In the genomic region with DNA sequence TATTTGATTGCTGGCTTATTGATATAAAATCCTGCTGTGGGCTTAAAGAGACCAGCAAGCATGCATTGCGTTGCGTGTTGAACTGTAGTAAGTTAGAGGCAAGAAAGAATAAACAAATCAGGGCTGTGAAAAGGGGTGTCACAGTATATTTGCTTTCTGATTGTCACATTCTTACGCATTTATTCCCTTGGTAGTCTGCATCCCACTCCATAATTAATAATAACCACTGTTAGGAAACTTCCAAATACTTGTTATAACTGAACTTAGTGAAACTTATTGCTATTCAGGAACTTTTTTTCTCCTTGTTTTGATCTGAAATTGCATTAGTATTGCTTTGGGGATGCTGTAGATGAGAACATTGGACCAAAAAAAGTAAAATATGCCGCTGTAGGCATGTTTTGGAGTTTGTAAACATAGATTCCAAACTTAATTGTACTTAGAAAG, we compare ENCODE assay signal across 8 cellular contexts. TPM values are rescaled to one million over a fixed set of nuclear protein-coding genes. Genes with fewer than 3 reads are reported as not detected.
DNase-seq lines count a peak whose midpoint lies in the region; ATAC-seq and TF ChIP-seq lines count a peak whose summit lies in the region.

No MANE protein-coding gene starts in this region.

- no peak for TF ChIP-seq CTCF in heart left ventricle (IDR thresholded peaks at IDR 0.05)
- no peak for TF ChIP-seq CTCF in fibroblast of lung (conservative IDR thresholded peaks at IDR 0.05 in 1 of 2, IDR thresholded peaks at IDR 0.05 in 1 of 2; ENCODE audit: low read depth in 1 of 2, low read length in 2 of 2)
- no peak for TF ChIP-seq CTCF in neural cell (IDR thresholded peaks at IDR 0.05; ENCODE audit: poor library complexity, severe bottlenecking)

- TF ChIP-seq RAD21 in neural cell (conservative IDR thresholded peaks at IDR 0.05): no peak

- ATAC-seq in heart left ventricle (no peak), Right ventricle myocardium inferior (no peak), aorta (ENCODE audit: low FRiP score) (no peak), HG03039 (IDR thresholded peaks at IDR 0.05; ENCODE audit: unreplicated experiment) (no peak), HG02798 (IDR thresholded peaks at IDR 0.05; ENCODE audit: poor library complexity, unreplicated experiment) (no peak)

- H2AFZ ChIP-seq in fibroblast of lung (ENCODE audit: low read length): no peak overlapping the region
- peak overlapping the region; percentile 82 for H2AFZ ChIP-seq in neural cell (ENCODE audit: low read depth, low read length)

- 56 to 61% (median 57%) methylated on average over 4 of the region's 4 CpGs for WGBS in heart left ventricle, 4 donors
- 39% methylated on average over 4 of the region's 4 CpGs for WGBS in aorta, 2 donors

- intact Hi-C loops in heart left ventricle (cut with DNase I) (loop anchor here in 5 of 10 donors (1.0 to 10.0 kb wide), 5 partner anchors 23 to 288 kb away; partner anchors contain the start of gene SGCE (in 1 of the 5)), Right ventricle myocardium inferior (cut with DNase I) (loop anchor here (5.0 to 10.0 kb wide), 2 partner anchors 138 to 286 kb away; no protein-coding TSS in a partner anchor), aorta (cut with DNase I) (loop anchor here in 1 of 2 donors (5.0 kb wide), 1 partner anchor 63 kb away; no protein-coding TSS in a partner anchor)

- H4K20me1 ChIP-seq in fibroblast of lung (ENCODE audit: control insufficient read depth, extremely low read depth, insufficient read depth, low read length) (no peaks in the 10 kb centered on the region), neural cell (ENCODE audit: insufficient read depth) (no peaks in the 10 kb centered on the region)

- TF ChIP-seq POLR2A in heart left ventricle (IDR thresholded peaks at IDR 0.05): no peak

- H3K27ac ChIP-seq in heart left ventricle (peak overlapping the region in 9 of 12 donors; percentile 67 to 84 (median 75)), fibroblast of lung (ENCODE audit: insufficient read depth, low read length) (no peak overlapping the region), neural cell (ENCODE audit: low read length) (peak overlapping the region; percentile 96), aorta (ENCODE audit: low read depth in 1 of 2, low read length in 2 of 2) (no peak overlapping the region)

- H3K27me3 ChIP-seq in heart left ventricle (peaks cover 0 to 18% (median 0%) of the 10 kb centered on the region in 9 donors), fibroblast of lung (ENCODE audit: control insufficient read depth, insufficient read depth, low read length) (peaks cover 4% of the 10 kb centered on the region), neural cell (ENCODE audit: insufficient read depth, low read depth, low read length) (no peaks in the 10 kb centered on the region), aorta (ENCODE audit: control insufficient read depth in 1 of 2, insufficient read depth in 2 of 2, low read length in 1 of 2) (no peaks in the 10 kb centered on the region)

- H3K79me2 ChIP-seq in fibroblast of lung (ENCODE audit: control insufficient read depth, insufficient read depth, low read length): no peaks in the 10 kb centered on the region
- peaks cover 56% of the 10 kb centered on the region for H3K79me2 ChIP-seq in neural cell (replicated peaks; ENCODE audit: insufficient read depth, low read length)

- no peaks in the 10 kb centered on the region for H3K9me3 ChIP-seq in heart left ventricle
- no peaks in the 10 kb centered on the region for H3K9me3 ChIP-seq in fibroblast of lung (ENCODE audit: control insufficient read depth, insufficient read depth, low read depth, low read length)
- H3K9me3 ChIP-seq in neural cell (ENCODE audit: low read length): no peaks in the 10 kb centered on the region
- H3K9me3 ChIP-seq in aorta (ENCODE audit: control insufficient read depth, low read length): no peaks in the 10 kb centered on the region

- H3K36me3 ChIP-seq in heart left ventricle (no peaks in the 10 kb centered on the region), fibroblast of lung (ENCODE audit: control insufficient read depth, insufficient read depth, low read length) (no peaks in the 10 kb centered on the region), neural cell (ENCODE audit: insufficient read depth, low read length) (no peaks in the 10 kb centered on the region), aorta (ENCODE audit: control insufficient read depth in 1 of 2, insufficient read depth in 2 of 2, low read length in 1 of 2) (no peaks in the 10 kb centered on the region)

- no peak for DNase-seq in heart left ventricle
- DNase-seq in Right ventricle myocardium inferior (ENCODE audit: missing footprints): no peak
- no peak for DNase-seq in fibroblast of lung (ENCODE audit: low read depth in 2 of 2)
- DNase-seq in aorta: no peak
- DNase-seq in NOMO-1 (lab: John Stamatoyannopoulos, UW; ENCODE audit: unreplicated experiment in 2 of 2): no peak

- H3K4me1 ChIP-seq in heart left ventricle (peaks cover 0 to 20% (median 4%) of the 10 kb centered on the region in 12 donors), fibroblast of lung (ENCODE audit: control insufficient read depth, extremely low read depth, insufficient read depth, low read length) (no peaks in the 10 kb centered on the region), aorta (ENCODE audit: control insufficient read depth in 1 of 2, insufficient read depth in 2 of 2, low read length in 2 of 2) (peaks cover 0 to 6% of the 10 kb centered on the region in 2 donors)

- H3K9ac ChIP-seq in fibroblast of lung (ENCODE audit: insufficient read depth, low read length) (no peak overlapping the region), neural cell (ENCODE audit: low read length) (peak overlapping the region; percentile 92)

- H3K9me2 ChIP-seq in neural cell (ENCODE audit: insufficient read depth, low read length): no peaks in the 10 kb centered on the region

- H3K4me2 ChIP-seq in fibroblast of lung (ENCODE audit: extremely low read depth, insufficient read depth, low read length) (peak overlapping the region; percentile 69), neural cell (ENCODE audit: low read length) (peak overlapping the region; percentile 98)

- TF ChIP-seq EP300 in neural cell (conservative IDR thresholded peaks at IDR 0.05; ENCODE audit: poor library complexity, severe bottlenecking): no peak

- peaks cover 4% of the 10 kb centered on the region for H3F3A ChIP-seq in neural cell (ENCODE audit: insufficient read depth, low read length, poor library complexity, severe bottlenecking)

- peak overlapping the region; percentile 35 to 83 (median 60) for H3K4me3 ChIP-seq in heart left ventricle
- H3K4me3 ChIP-seq in fibroblast of lung (replicated peaks in 1 of 4; ENCODE audit: control extremely low read depth in 1 of 4, insufficient read depth in 1 of 4, low read depth in 3 of 4, low read length in 4 of 4): peak overlapping the region; percentile 41 to 64 (median 58)
- H3K4me3 ChIP-seq in neural cell (ENCODE audit: low read length): peak overlapping the region; percentile 78
- H3K4me3 ChIP-seq in aorta (ENCODE audit: low read length in 2 of 2): peak overlapping the region; percentile 84 to 90

TF ChIP-seq in neural cell, 6 proteins besides CTCF, POLR2A, EP300 and RAD21:
- TF ChIP-seq MXI1 (conservative IDR thresholded peaks at IDR 0.05; ENCODE audit: poor library complexity, severe bottlenecking) (peak; percentile 2), EZH2 (IDR thresholded peaks at IDR 0.05; ENCODE audit: borderline replicate concordance, insufficient read depth, low read length, poor library complexity, severe bottlenecking) (no peak), POLR2AphosphoS5 (IDR thresholded peaks at IDR 0.05) (no peak), SMC3 (conservative IDR thresholded peaks at IDR 0.05; ENCODE audit: poor library complexity) (no peak)
- TF ChIP-seq, protein P1, sequence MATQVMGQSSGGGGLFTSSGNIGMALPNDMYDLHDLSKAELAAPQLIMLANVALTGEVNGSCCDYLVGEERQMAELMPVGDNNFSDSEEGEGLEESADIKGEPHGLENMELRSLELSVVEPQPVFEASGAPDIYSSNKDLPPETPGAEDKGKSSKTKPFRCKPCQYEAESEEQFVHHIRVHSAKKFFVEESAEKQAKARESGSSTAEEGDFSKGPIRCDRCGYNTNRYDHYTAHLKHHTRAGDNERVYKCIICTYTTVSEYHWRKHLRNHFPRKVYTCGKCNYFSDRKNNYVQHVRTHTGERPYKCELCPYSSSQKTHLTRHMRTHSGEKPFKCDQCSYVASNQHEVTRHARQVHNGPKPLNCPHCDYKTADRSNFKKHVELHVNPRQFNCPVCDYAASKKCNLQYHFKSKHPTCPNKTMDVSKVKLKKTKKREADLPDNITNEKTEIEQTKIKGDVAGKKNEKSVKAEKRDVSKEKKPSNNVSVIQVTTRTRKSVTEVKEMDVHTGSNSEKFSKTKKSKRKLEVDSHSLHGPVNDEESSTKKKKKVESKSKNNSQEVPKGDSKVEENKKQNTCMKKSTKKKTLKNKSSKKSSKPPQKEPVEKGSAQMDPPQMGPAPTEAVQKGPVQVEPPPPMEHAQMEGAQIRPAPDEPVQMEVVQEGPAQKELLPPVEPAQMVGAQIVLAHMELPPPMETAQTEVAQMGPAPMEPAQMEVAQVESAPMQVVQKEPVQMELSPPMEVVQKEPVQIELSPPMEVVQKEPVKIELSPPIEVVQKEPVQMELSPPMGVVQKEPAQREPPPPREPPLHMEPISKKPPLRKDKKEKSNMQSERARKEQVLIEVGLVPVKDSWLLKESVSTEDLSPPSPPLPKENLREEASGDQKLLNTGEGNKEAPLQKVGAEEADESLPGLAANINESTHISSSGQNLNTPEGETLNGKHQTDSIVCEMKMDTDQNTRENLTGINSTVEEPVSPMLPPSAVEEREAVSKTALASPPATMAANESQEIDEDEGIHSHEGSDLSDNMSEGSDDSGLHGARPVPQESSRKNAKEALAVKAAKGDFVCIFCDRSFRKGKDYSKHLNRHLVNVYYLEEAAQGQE (IDR thresholded peaks at IDR 0.05; ENCODE audit: borderline replicate concordance): no peak

RNA-seq across cellular contexts. Expression of gene PPP1R9A, which starts 1.7 kb away (rescaled TPM):
- 10 to 100 TPM; 24.0 to 42.8 (median 31.0) TPM for total RNA-seq in heart left ventricle
- polyA plus RNA-seq in heart left ventricle: 1 to 10 TPM; 3.6 to 4.6 TPM
- 21.9 TPM for total RNA-seq in Right ventricle myocardium inferior
- 3.1 and 3.3 TPM in 2 replicates for total RNA-seq in fibroblast of lung
- polyA plus RNA-seq in fibroblast of lung: 0.38 and 0.68 TPM in 2 replicates
- 0.27 and 0.31 TPM in 2 replicates for polyA plus RNA-seq in fibroblast of lung (2012)
- polyA minus RNA-seq in fibroblast of lung (ENCODE audit: low replicate concordance): 0.08 and 0.30 TPM in 2 replicates
- 52.8 and 54.1 TPM in 2 replicates for polyA plus RNA-seq in neural cell
- polyA minus RNA-seq in neural cell: 208 and 242 TPM in 2 replicates
- total RNA-seq in aorta: 10 to 100 TPM in 1 of 2 donors, 1 to 10 TPM in 1; 7.4 to 12.0 TPM
- polyA plus RNA-seq in aorta: 1 to 10 TPM; 1.2 to 1.6 TPM

Comparison
In these comparisons a context has a peak if more than half of its experiments do, and no peak if none do; other contexts are left out.
1. H3K27ac ChIP-seq: peak in heart left ventricle (9 of 12) and neural cell (single experiment); none in fibroblast of lung (single experiment) and aorta (0 of 2).
2. Peak in every context shown above with its lines, with median percentiles within 50 percentile points of each other: H3K4me3 ChIP-seq.